Comparison of ENCODE assay signal across 8 cellular contexts in the genomic region with DNA sequence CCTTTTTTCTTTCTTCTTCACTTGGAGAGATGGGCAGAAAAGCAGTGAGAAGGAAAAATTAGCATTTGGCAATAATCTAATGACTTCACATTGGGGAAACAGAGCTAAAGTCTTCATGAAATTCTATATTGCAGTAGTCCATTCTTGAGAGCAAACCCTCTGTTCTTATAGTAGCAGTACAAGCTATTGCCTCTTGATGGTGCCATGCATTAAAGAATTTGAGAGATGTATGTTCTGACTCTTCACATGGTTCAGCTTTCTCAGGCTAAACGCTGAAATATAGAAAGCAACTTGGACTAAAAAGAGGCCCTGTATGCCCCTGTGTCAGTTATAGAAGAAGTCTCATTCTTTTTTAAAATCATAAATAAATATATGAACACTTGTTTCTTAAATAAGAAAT. TPM values are rescaled to one million over a fixed set of nuclear protein-coding genes. Genes with fewer than 3 reads are reported as not detected.
DNase-seq lines count a peak whose midpoint lies in the region; ATAC-seq, FAIRE-seq and TF ChIP-seq lines count a peak whose summit lies in the region.

No MANE protein-coding gene starts in this region.

- H3K27ac ChIP-seq in heart right ventricle (no peak overlapping the region), heart left ventricle (no peak overlapping the region), upper lobe of right lung (no peak overlapping the region), kidney (ENCODE audit: low read depth in 2 of 2, low read length in 2 of 2) (no peak overlapping the region)
- no peak overlapping the region for H3K27ac ChIP-seq in CD4-positive, alpha-beta T cell (ENCODE audit: low read depth, low read length)

- intact Hi-C loops in heart right ventricle (cut with DNase I) = no loop called here
- intact Hi-C loops in heart left ventricle (cut with DNase I) = no loop called here
- intact Hi-C loops in upper lobe of right lung (cut with DNase I) = no loop called here
- intact Hi-C loops in CD4-positive, alpha-beta T cell (cut with DNase I, micrococcal nuclease) = no loop called here
- intact Hi-C loops in kidney (cut with DNase I) = no loop called here

- no peak overlapping the region for H3K9ac ChIP-seq in kidney (ENCODE audit: low read length in 2 of 2)

- FAIRE-seq in kidney (lab: Jason Lieb, UNC) = no peak

- H3K27ac Mint-ChIP-seq in CD4-positive, alpha-beta T cell = no peak overlapping the region

- peaks cover 4 to 42% (median 27%) of the 10 kb centered on the region in 9 donors for H3K4me1 ChIP-seq in heart right ventricle
- peaks cover 0 to 53% (median 20%) of the 10 kb centered on the region in 12 donors for H3K4me1 ChIP-seq in heart left ventricle
- H3K4me1 ChIP-seq in upper lobe of right lung = no peaks in the 10 kb centered on the region
- peaks cover 0 to 2% of the 10 kb centered on the region in 2 donors for H3K4me1 ChIP-seq in kidney (ENCODE audit: control insufficient read depth in 1 of 2, insufficient read depth in 1 of 2, low read depth in 1 of 2, low read length in 2 of 2)

- peak in 5 of 9 donors; percentile 7 to 41 (median 23) for TF ChIP-seq CTCF in heart right ventricle (IDR thresholded peaks at IDR 0.05)
- TF ChIP-seq CTCF in heart left ventricle (IDR thresholded peaks at IDR 0.05) = peak in 4 of 12 donors; percentile 5 to 27 (median 18)
- peak; percentile 32 for TF ChIP-seq CTCF in epithelial cell of esophagus (IDR thresholded peaks at IDR 0.05; ENCODE audit: insufficient read depth, low read depth, low read length, missing control alignments)
- TF ChIP-seq CTCF in upper lobe of right lung (IDR thresholded peaks at IDR 0.05) = peak; percentile 15
- no peak for TF ChIP-seq CTCF in CD4-positive, alpha-beta T cell (IDR thresholded peaks at IDR 0.05)
- TF ChIP-seq CTCF in kidney (IDR thresholded peaks at IDR 0.05; ENCODE audit: borderline replicate concordance, extremely low read depth, insufficient read depth) = no peak

- no peaks in the 10 kb centered on the region for H3K27me3 Mint-ChIP-seq in CD4-positive, alpha-beta T cell

- no peaks in the 10 kb centered on the region for H3K36me3 Mint-ChIP-seq in CD4-positive, alpha-beta T cell (ENCODE audit: low read depth)

- TF ChIP-seq POLR2A in heart left ventricle (IDR thresholded peaks at IDR 0.05) = no peak

- H3K27me3 ChIP-seq in heart right ventricle (no peaks in the 10 kb centered on the region), heart left ventricle (no peaks in the 10 kb centered on the region), upper lobe of right lung (no peaks in the 10 kb centered on the region)
- no peaks in the 10 kb centered on the region for H3K27me3 ChIP-seq in CD4-positive, alpha-beta T cell (ENCODE audit: control insufficient read depth, insufficient read depth, low read length)

- 31 to 48% methylated on average over 1 of the region's 1 CpG for WGBS in heart right ventricle, 2 donors
- 25 to 44% (median 35%) methylated on average over 1 of the region's 1 CpG for WGBS in heart left ventricle, 4 donors

- no peaks in the 10 kb centered on the region for H3K4me1 Mint-ChIP-seq in CD4-positive, alpha-beta T cell (ENCODE audit: low read depth)

- H3K4me3 Mint-ChIP-seq in CD4-positive, alpha-beta T cell = no peak overlapping the region

- no peaks in the 10 kb centered on the region for H3K9me3 Mint-ChIP-seq in CD4-positive, alpha-beta T cell

- no peak for DNase-seq in heart right ventricle
- DNase-seq in heart left ventricle = no peak
- peak; percentile 74 for DNase-seq in NCI-H460 (ENCODE audit: extremely low read depth, low read depth)
- DNase-seq in epithelial cell of esophagus (ENCODE audit: low read depth) = no peak
- DNase-seq in upper lobe of right lung = no peak
- DNase-seq in CD4-positive, alpha-beta T cell = no peak
- no peak for DNase-seq in kidney

- ATAC-seq in heart right ventricle (no peak), heart left ventricle (no peak), upper lobe of right lung (no peak), HG02588 (IDR thresholded peaks at IDR 0.05; ENCODE audit: unreplicated experiment) (no peak)
- ATAC-seq in CD4-positive, alpha-beta T cell (ENCODE audit: poor library complexity) = no peak

- H3K9me3 ChIP-seq in heart right ventricle (peaks cover 0 to 18% (median 0%) of the 10 kb centered on the region in 11 donors), heart left ventricle (peaks cover 0 to 14% (median 0%) of the 10 kb centered on the region in 12 donors), upper lobe of right lung (no peaks in the 10 kb centered on the region), kidney (ENCODE audit: control insufficient read depth in 1 of 2, low read length in 2 of 2) (no peaks in the 10 kb centered on the region)
- H3K9me3 ChIP-seq in CD4-positive, alpha-beta T cell (ENCODE audit: control insufficient read depth, low read length) = no peaks in the 10 kb centered on the region

- H3K4me3 ChIP-seq in heart right ventricle = no peak overlapping the region
- H3K4me3 ChIP-seq in heart left ventricle = no peak overlapping the region
- H3K4me3 ChIP-seq in epithelial cell of esophagus (ENCODE audit: low read length) = no peak overlapping the region
- no peak overlapping the region for H3K4me3 ChIP-seq in upper lobe of right lung
- H3K4me3 ChIP-seq in kidney (ENCODE audit: low read length in 2 of 2) = no peak overlapping the region

- POLR2A ChIA-PET in CD4-positive, alpha-beta T cell (lab: Charles Lee) = no interaction called here

- H3K36me3 ChIP-seq in heart right ventricle = peaks cover 0 to 20% (median 3%) of the 10 kb centered on the region in 9 donors
- H3K36me3 ChIP-seq in heart left ventricle = peaks cover 0 to 20% (median 2%) of the 10 kb centered on the region in 9 donors
- H3K36me3 ChIP-seq in upper lobe of right lung = no peaks in the 10 kb centered on the region
- no peaks in the 10 kb centered on the region for H3K36me3 ChIP-seq in kidney (ENCODE audit: control insufficient read depth in 1 of 2, insufficient read depth in 2 of 2, low read length in 2 of 2)

- CTCF ChIA-PET in CD4-positive, alpha-beta T cell (lab: Charles Lee) = no interaction called here

RNA-seq across cellular contexts. Expression of a gene that starts 36.0 kb away (rescaled TPM):
- total RNA-seq in heart right ventricle (100 to 1,000 TPM in 9 of 10 donors, 10 to 100 TPM in 1; 85.7 to 293 (median 192) TPM), heart left ventricle (100 to 1,000 TPM in 8 of 9 donors, 10 to 100 TPM in 1; 85.1 to 280 (median 121) TPM), upper lobe of right lung (60.8 TPM), kidney (85.6 TPM)
- polyA plus RNA-seq in heart right ventricle (100 to 1,000 TPM in 1 of 2 donors, 10 to 100 TPM in 1; 33.4 to 151 TPM), heart left ventricle (10 to 100 TPM; 59.0 to 87.2 TPM), kidney (ENCODE audit: insufficient read depth, low read depth, low replicate concordance) (28.0 TPM)
- total RNA-seq in NCI-H460 (2014; rRNA removed; shearing (Covaris generic)) = 8.3 and 9.1 TPM in 2 replicates
- polyA plus RNA-seq in NCI-H460 (2014; cell fraction: nucleus; rRNA removed) = 4.8 and 12.1 TPM in 2 replicates
- 1 to 10 TPM; 5.8 to 6.0 TPM for total RNA-seq in CD4-positive, alpha-beta T cell

Comparison
In these comparisons a context has a peak if more than half of its experiments do, and no peak if none do; other contexts are left out.
1. CTCF ChIP-seq: peak in heart right ventricle (5 of 9), epithelial cell of esophagus (single experiment) and upper lobe of right lung (single experiment); none in CD4-positive, alpha-beta T cell (single experiment) and kidney (single experiment).